In genomic region chr17:42247734-42248133, GRCh38 we compare ENCODE assay signal across 10 cellular contexts. TPM values are rescaled to one million over a fixed set of nuclear protein-coding genes. Genes with fewer than 3 reads are reported as not detected.
DNase-seq lines count a peak whose midpoint lies in the region; ATAC-seq and TF ChIP-seq lines count a peak whose summit lies in the region.
"Had no signal": no experiment of that assay in that cellular context is flagged by ENCODE, and none has a peak within 500 bp of the region (broad histone marks: within the 10 kb centered on the region; RNA-seq: fewer than 3 reads in every experiment).

No MANE protein-coding gene starts in this region.

- POLR2A ChIA-PET in activated CD4-positive, alpha-beta memory T cell treated with anti-CD3 and anti-CD28 coated beads, Interleukin-2, amount 10 ng/mL, durations not matched to agents 7 days and 5 days (lab: Charles Lee) = interaction anchor here (1.0 to 7.7 kb wide), 14 partner anchors 10 to 230 kb away, joined by 3 to 245 read pairs (median 8); partner anchors contain the start of genes DHX58, DNAJC7, GHDC and STAT3

- ATAC-seq in activated T-cell treated with anti-CD3 and anti-CD28 coated beads, Interleukin-2, amount 50 U/mL, for 72 hours (replicated peaks in 1 of 2) = no peak
- ATAC-seq in thoracic aorta (ENCODE audit: insufficient number of reproducible peaks, low FRiP score, low read depth) (no peak), GM21529 (IDR thresholded peaks at IDR 0.05; ENCODE audit: unreplicated experiment) (no peak)

- peak overlapping the region; percentile 92 to 96 for H3K4me3 Mint-ChIP-seq in activated T-cell treated with anti-CD3 and anti-CD28 coated beads, Interleukin-2, amount 50 U/mL, for 72 hours
- peak overlapping the region; percentile 39 for H3K4me3 Mint-ChIP-seq in activated CD4-positive, alpha-beta memory T cell treated with anti-CD3 and anti-CD28 coated beads, Interleukin-2, amount 10 ng/mL, durations not matched to agents 7 days and 5 days

- no peak for DNase-seq in activated T-cell treated with anti-CD3 and anti-CD28 coated beads, Interleukin-2, amount 50 U/mL, for 72 hours
- DNase-seq in activated T-cell treated with anti-CD3 and anti-CD28 coated beads, Interleukin-2, amount 50 U/mL, for 1 hour = no peak
- DNase-seq in activated CD4-positive, alpha-beta memory T cell treated with anti-CD3 and anti-CD28 coated beads, Interleukin-2, amount 10 ng/mL, durations not matched to agents 7 days and 5 days = no peak
- DNase-seq in hepatocyte (ENCODE audit: low spot score) (peak; percentile 35), thoracic aorta (ENCODE audit: low spot score) (no peak), NCI-H1436 treated with DMSO at 0.1 percent for 48 hours (lab: John Stamatoyannopoulos, UW) (no peak), SKM-1 treated with dmso at 0.1 percent for 144 hours (lab: John Stamatoyannopoulos, UW; ENCODE audit: unreplicated experiment) (no peak)
- DNase-seq: NCI-H345; stimulated activated naive CD4-positive, alpha-beta T cell treated with Interleukin-2 at 50 U/mL for 16 hours had no signal

- TF ChIP-seq CTCF in hepatocyte (IDR thresholded peaks at IDR 0.05; ENCODE audit: poor library complexity) (no peak), thoracic aorta (IDR thresholded peaks at IDR 0.05) (no peak)

- peaks cover 80% of the 10 kb centered on the region for H3K4me1 Mint-ChIP-seq in activated T-cell treated with anti-CD3 and anti-CD28 coated beads, Interleukin-2, amount 50 U/mL, for 72 hours (ENCODE audit: low read depth)
- peaks cover 64% of the 10 kb centered on the region for H3K4me1 Mint-ChIP-seq in activated CD4-positive, alpha-beta memory T cell treated with anti-CD3 and anti-CD28 coated beads, Interleukin-2, amount 10 ng/mL, durations not matched to agents 7 days and 5 days

- H3K4me3 ChIP-seq in hepatocyte = no peak overlapping the region
- H3K4me3 ChIP-seq in thoracic aorta = no peak overlapping the region

- H3K4me1 ChIP-seq in hepatocyte (ENCODE audit: insufficient read depth) (no peaks in the 10 kb centered on the region), thoracic aorta (ENCODE audit: control insufficient read depth in 1 of 2, low read depth in 2 of 2) (peaks cover 7 to 27% of the 10 kb centered on the region in 2 donors)

- peaks cover 69% of the 10 kb centered on the region for H3K79me2 ChIP-seq in hepatocyte

- H4K20me1 ChIP-seq in hepatocyte (ENCODE audit: insufficient read depth, poor library complexity, severe bottlenecking) = no peaks in the 10 kb centered on the region

- H3K36me3 ChIP-seq in hepatocyte (replicated peaks; ENCODE audit: insufficient read depth, low read depth) = no peaks in the 10 kb centered on the region
- H3K36me3 ChIP-seq in thoracic aorta = no peaks in the 10 kb centered on the region

- peak overlapping the region; percentile 55 for H3K27ac ChIP-seq in hepatocyte
- peak overlapping the region; percentile 73 to 81 for H3K27ac ChIP-seq in thoracic aorta

- H3K9me3 ChIP-seq in hepatocyte (ENCODE audit: low read depth) (peaks cover 3% of the 10 kb centered on the region), thoracic aorta (no peaks in the 10 kb centered on the region)

- H3K36me3 Mint-ChIP-seq in activated T-cell treated with anti-CD3 and anti-CD28 coated beads, Interleukin-2, amount 50 U/mL, for 72 hours (ENCODE audit: insufficient read depth in 2 of 2) = peaks cover 3 to 14% of the 10 kb centered on the region in 2 donors
- H3K36me3 Mint-ChIP-seq in activated CD4-positive, alpha-beta memory T cell treated with anti-CD3 and anti-CD28 coated beads, Interleukin-2, amount 10 ng/mL, durations not matched to agents 7 days and 5 days (ENCODE audit: low read depth) = peaks cover 5% of the 10 kb centered on the region

- H3K9me2 ChIP-seq in hepatocyte (replicated peaks; ENCODE audit: insufficient read depth) = no peaks in the 10 kb centered on the region

- peak overlapping the region; percentile 99 for H3K27ac Mint-ChIP-seq in activated T-cell treated with anti-CD3 and anti-CD28 coated beads, Interleukin-2, amount 50 U/mL, for 72 hours
- peak overlapping the region; percentile 91 for H3K27ac Mint-ChIP-seq in activated CD4-positive, alpha-beta memory T cell treated with anti-CD3 and anti-CD28 coated beads, Interleukin-2, amount 10 ng/mL, durations not matched to agents 7 days and 5 days

- no peaks in the 10 kb centered on the region for H3K27me3 Mint-ChIP-seq in activated T-cell treated with anti-CD3 and anti-CD28 coated beads, Interleukin-2, amount 50 U/mL, for 72 hours (ENCODE audit: low read depth)
- no peaks in the 10 kb centered on the region for H3K27me3 Mint-ChIP-seq in activated CD4-positive, alpha-beta memory T cell treated with anti-CD3 and anti-CD28 coated beads, Interleukin-2, amount 10 ng/mL, durations not matched to agents 7 days and 5 days

- CTCF ChIA-PET in activated CD4-positive, alpha-beta memory T cell treated with anti-CD3 and anti-CD28 coated beads, Interleukin-2, amount 10 ng/mL, durations not matched to agents 7 days and 5 days (lab: Charles Lee) = interaction anchor here (0.9 to 2.6 kb wide), 15 partner anchors 11 to 331 kb away, joined by 3 to 18 read pairs (median 4); partner anchors contain the start of genes KCNH4, NKIRAS2 and STAT5B

- H3K27me3 ChIP-seq in hepatocyte (no peaks in the 10 kb centered on the region), thoracic aorta (replicated peaks; ENCODE audit: insufficient read depth) (no peaks in the 10 kb centered on the region)

- no peaks in the 10 kb centered on the region for H3K9me3 Mint-ChIP-seq in activated T-cell treated with anti-CD3 and anti-CD28 coated beads, Interleukin-2, amount 50 U/mL, for 72 hours
- H3K9me3 Mint-ChIP-seq in activated CD4-positive, alpha-beta memory T cell treated with anti-CD3 and anti-CD28 coated beads, Interleukin-2, amount 10 ng/mL, durations not matched to agents 7 days and 5 days = no peaks in the 10 kb centered on the region

- no peak overlapping the region for H2AFZ ChIP-seq in hepatocyte

- H3K4me2 ChIP-seq in hepatocyte = peak overlapping the region; percentile 55

- 98% methylated on average over 5 of the region's 5 CpGs for WGBS in hepatocyte (ENCODE audit: low lambda C conversion rate, missing lambda C conversion rate)

RNA-seq across cellular contexts. Expression of gene STAT5B, which starts 28.5 kb away (rescaled TPM):
- 100 to 1,000 TPM; 252 to 269 TPM for total RNA-seq in activated T-cell treated with anti-CD3 and anti-CD28 coated beads, Interleukin-2, amount 50 U/mL, for 72 hours
- 100 to 1,000 TPM; 163 to 171 TPM for total RNA-seq in activated CD4-positive, alpha-beta memory T cell treated with anti-CD3 and anti-CD28 coated beads, Interleukin-2, amount 10 ng/mL, durations not matched to agents 7 days and 5 days
- 26.0 and 27.9 TPM in 2 replicates for total RNA-seq in hepatocyte
- polyA plus RNA-seq in hepatocyte = 18.7 and 25.7 TPM in 2 replicates
- total RNA-seq in thoracic aorta = 100 to 1,000 TPM in 1 of 2 donors, 10 to 100 TPM in 1; 95.2 to 117 TPM

RNA-seq across cellular contexts. Expression of gene STAT5A, which starts 40.6 kb away (rescaled TPM):
- 100 to 1,000 TPM; 243 to 264 TPM for total RNA-seq in activated T-cell treated with anti-CD3 and anti-CD28 coated beads, Interleukin-2, amount 50 U/mL, for 72 hours
- 10 to 100 TPM; 88.4 to 96.7 TPM for total RNA-seq in activated CD4-positive, alpha-beta memory T cell treated with anti-CD3 and anti-CD28 coated beads, Interleukin-2, amount 10 ng/mL, durations not matched to agents 7 days and 5 days
- total RNA-seq in hepatocyte (5.5 and 6.5 TPM in 2 replicates), thoracic aorta (10 to 100 TPM; 65.5 to 69.8 TPM)
- 3.5 and 6.1 TPM in 2 replicates for polyA plus RNA-seq in hepatocyte

RNA-seq across cellular contexts. Expression of gene GHDC, which starts 53.4 kb away (rescaled TPM):
- 10 to 100 TPM; 17.3 to 18.8 TPM for total RNA-seq in activated T-cell treated with anti-CD3 and anti-CD28 coated beads, Interleukin-2, amount 50 U/mL, for 72 hours
- total RNA-seq in activated CD4-positive, alpha-beta memory T cell treated with anti-CD3 and anti-CD28 coated beads, Interleukin-2, amount 10 ng/mL, durations not matched to agents 7 days and 5 days = 10 to 100 TPM; 17.3 to 19.1 TPM
- total RNA-seq in hepatocyte (6.1 and 7.2 TPM in 2 replicates), thoracic aorta (10 to 100 TPM; 45.8 to 56.1 TPM)
- polyA plus RNA-seq in hepatocyte = 7.0 and 8.7 TPM in 2 replicates
